In the genomic region with DNA sequence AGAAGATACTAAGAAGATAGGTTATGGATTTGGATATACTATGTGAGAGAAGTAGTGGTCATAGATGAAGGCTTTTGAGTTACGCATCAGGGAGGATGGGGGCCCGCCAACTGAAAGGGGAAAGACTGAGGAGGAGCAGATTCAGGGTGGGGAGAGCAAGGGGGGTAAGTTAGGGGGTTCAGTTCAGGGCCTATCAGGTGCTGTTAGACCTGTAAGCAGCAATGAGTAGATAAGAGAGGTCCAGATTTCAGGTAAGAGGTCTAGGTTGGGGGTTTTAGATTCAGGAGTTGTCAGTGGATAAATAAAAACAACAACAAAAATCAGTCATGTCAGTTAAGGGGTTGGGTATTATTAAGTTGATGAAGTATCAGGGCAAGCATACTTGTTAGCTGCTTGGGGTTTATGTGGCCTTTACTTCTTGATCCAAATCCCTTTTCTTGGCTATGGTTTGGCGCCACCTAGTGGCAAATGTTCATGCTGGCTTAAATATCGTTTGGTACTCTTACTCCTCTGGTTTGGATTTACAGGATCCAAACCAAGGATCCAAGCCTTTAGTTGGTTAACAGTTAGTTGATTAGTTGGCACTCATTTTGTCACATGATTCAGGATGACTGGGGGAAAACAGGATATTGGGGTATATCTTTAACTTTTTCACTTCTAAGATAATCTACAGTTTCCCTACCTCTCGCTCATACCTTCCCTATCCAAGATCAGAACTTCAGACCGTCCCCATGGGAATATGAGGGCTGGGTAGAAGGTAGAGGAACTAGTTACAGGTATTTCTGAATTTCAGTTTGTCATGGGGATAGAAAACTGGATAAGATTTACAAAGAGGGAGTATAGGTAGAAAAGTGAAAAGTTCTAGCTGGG, we compare ENCODE assay signal across 8 cellular contexts.
DNase-seq lines count a peak whose midpoint lies in the region; ATAC-seq and TF ChIP-seq lines count a peak whose summit lies in the region.

No MANE protein-coding gene starts in this region.

- no peak for TF ChIP-seq POLR2A in heart left ventricle (IDR thresholded peaks at IDR 0.05)

- no peak overlapping the region for H3K27ac ChIP-seq in heart left ventricle
- no peak overlapping the region for H3K27ac ChIP-seq in aorta (ENCODE audit: low read depth in 1 of 2, low read length in 2 of 2)

- peaks cover 0 to 58% (median 43%) of the 10 kb centered on the region in 9 donors for H3K36me3 ChIP-seq in heart left ventricle
- peaks cover 0 to 3% of the 10 kb centered on the region in 2 donors for H3K36me3 ChIP-seq in aorta (ENCODE audit: control insufficient read depth in 1 of 2, insufficient read depth in 2 of 2, low read length in 1 of 2)

- TF ChIP-seq CTCF in GM12875 (IDR thresholded peaks at IDR 0.05; ENCODE audit: borderline replicate concordance, insufficient read depth, low read depth, low read length) (peak; percentile 81), heart left ventricle (IDR thresholded peaks at IDR 0.05) (peak; percentile 88 to 98 (median 94))

- H3K4me1 ChIP-seq in heart left ventricle (peaks cover 0 to 15% (median 4%) of the 10 kb centered on the region in 12 donors), aorta (ENCODE audit: control insufficient read depth in 1 of 2, insufficient read depth in 2 of 2, low read length in 2 of 2) (peaks cover 0 to 3% of the 10 kb centered on the region in 2 donors)

- H3K27me3 ChIP-seq in heart left ventricle (no peaks in the 10 kb centered on the region), aorta (ENCODE audit: control insufficient read depth in 1 of 2, insufficient read depth in 2 of 2, low read length in 1 of 2) (no peaks in the 10 kb centered on the region)

- DNase-seq in NCI-H1694 (lab: John Stamatoyannopoulos, UW) (peak; percentile 97), T follicular helper cell (ENCODE audit: low read depth) (peak; percentile 78), heart left ventricle (peak; percentile 64 to 84 (median 81)), pulmonary artery endothelial cell (ENCODE audit: low read depth, low spot score) (peak; percentile 67), aorta (peak; percentile 85 to 89)
- DNase-seq in activated naive CD8-positive, alpha-beta T cell treated with anti-CD3 and anti-CD28 coated beads, Interleukin-2, amount 50 U/mL, for 16 hours (ENCODE audit: low read depth, low spot score) = peak; percentile 70

- intact Hi-C loops in heart left ventricle (cut with DNase I) = loop anchor here (1.0 to 10.0 kb wide), 10 partner anchors 65 to 368 kb away; a partner anchor contains a TSS
- intact Hi-C loops in aorta (cut with DNase I) = loop anchor here (2.0 to 10.0 kb wide), 4 partner anchors 65 to 154 kb away; a partner anchor contains a TSS

- H3K9me3 ChIP-seq in heart left ventricle (no peaks in the 10 kb centered on the region), aorta (ENCODE audit: control insufficient read depth, low read length) (no peaks in the 10 kb centered on the region)

- H3K4me3 ChIP-seq in GM12875 (ENCODE audit: low read depth, low read length) = no peak overlapping the region
- H3K4me3 ChIP-seq in heart left ventricle = no peak overlapping the region
- H3K4me3 ChIP-seq in aorta (ENCODE audit: low read length in 2 of 2) = no peak overlapping the region

- 60 to 62% (median 61%) methylated on average over 6 of the region's 6 CpGs for WGBS in heart left ventricle, 4 donors
- 58 to 62% methylated on average over 6 of the region's 6 CpGs for WGBS in aorta, 2 donors

- ATAC-seq in heart left ventricle (peak; percentile 60 to 89 (median 87)), aorta (ENCODE audit: low FRiP score) (peak; percentile 81), HG03025 (IDR thresholded peaks at IDR 0.05; ENCODE audit: low FRiP score, unreplicated experiment) (no peak)
